In the genomic region with DNA sequence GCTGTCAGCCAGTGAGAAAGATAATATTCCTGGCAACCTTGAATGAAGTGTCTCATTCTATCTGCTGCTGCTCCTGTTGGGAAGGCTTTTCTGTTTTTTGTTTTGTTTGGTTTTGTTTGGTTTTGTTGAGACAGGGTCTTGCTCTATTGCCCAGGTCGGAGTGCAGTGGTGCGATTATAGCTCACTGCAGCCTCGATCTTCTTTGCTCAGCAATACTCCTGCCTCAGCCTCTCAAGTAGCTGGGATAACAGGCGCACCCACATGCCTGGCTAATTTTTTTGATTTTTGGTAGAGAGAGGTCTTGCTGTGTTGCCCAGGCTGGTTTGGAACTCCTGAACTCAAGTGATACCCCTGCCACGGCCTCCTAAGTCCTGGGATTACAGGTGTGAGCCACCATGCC, we compare ENCODE assay signal across 35 cellular contexts.
"Had no signal": no experiment of that assay in that cellular context is flagged by ENCODE, and none has a peak within 500 bp of the region (broad histone marks: within the 10 kb centered on the region; RNA-seq: fewer than 3 reads in every experiment).

No MANE protein-coding gene starts in this region.

- DNase-seq: Karpas-422, Kasumi-1, MG63, MM.1S, MV-4-11, NCI-H1048, NCI-H1092, NCI-H1092 treated with DMSO at 0.1 percent for 48 hours, NCI-H1105, NCI-H1105 treated with DMSO at 0.1 percent for 48 hours, NCI-H1417, NCI-H1417 treated with DMSO at 0.1 percent for 48 hours, NCI-H1436, NCI-H1436 treated with DMSO at 0.1 percent for 48 hours, NCI-H146, NCI-H1694, NCI-H1694 treated with DMSO at 0.1 percent for 48 hours, NCI-H187, NCI-H187 treated with DMSO at 0.1 percent for 48 hours, NCI-H1930, NCI-H2029, NCI-H2029 treated with DMSO at 0.1 percent for 48 hours, NCI-H2081, NCI-H2081 treated with DMSO at 0.1 percent for 48 hours, NCI-H2107, NCI-H2171, NCI-H2171 treated with DMSO at 0.1 percent for 48 hours, NCI-H2227 treated with DMSO at 0.1 percent for 48 hours, NCI-H226, NCI-H345, NCI-H446, NCI-H446 treated with DMSO at 0.1 percent for 48 hours, NCI-H510A, NCI-H510A treated with DMSO at 0.1 percent for 48 hours, NCI-H524 had no signal

- H3K9me3 ChIP-seq: MG63 had no signal

- H3K27me3 ChIP-seq: MG63 had no signal

- H3K4me3 ChIP-seq: MG63 had no signal

- H3K36me3 ChIP-seq: MG63 had no signal
